11 cellular contexts compared by ENCODE assay signal in genomic region chr16:77043076-77043475, GRCh38.
DNase-seq lines count a peak whose midpoint lies in the region; ATAC-seq and TF ChIP-seq lines count a peak whose summit lies in the region.
"Had no signal": no experiment of that assay in that cellular context is flagged by ENCODE, and none has a peak within 500 bp of the region (broad histone marks: within the 10 kb centered on the region; RNA-seq: fewer than 3 reads in every experiment).

No MANE protein-coding gene starts in this region.

- POLR2A ChIA-PET in WTC11 (lab: Charles Lee) = no interaction called here

- TF ChIP-seq CTCF in cardiac muscle cell (IDR thresholded peaks at IDR 0.05; ENCODE audit: low read depth, low read length) (peak; percentile 44), choroid plexus epithelial cell (conservative IDR thresholded peaks at IDR 0.05; ENCODE audit: low read depth, low read length) (peak; percentile 29), type B pancreatic cell (conservative IDR thresholded peaks at IDR 0.05) (peak; percentile 44), WTC11 (IDR thresholded peaks at IDR 0.05) (no peak), endothelial cell (IDR thresholded peaks at IDR 0.05; ENCODE audit: unreplicated experiment) (no peak)

- DNase-seq in cardiac muscle cell (ENCODE audit: low read depth in 1 of 2, low spot score in 1 of 2) (peak in 1 of 2 donors; percentile 49), left cardiac atrium (no peak), NCI-H82 (lab: John Stamatoyannopoulos, UW) (peak; percentile 50), choroid plexus epithelial cell (ENCODE audit: low read depth) (peak; percentile 23), type B pancreatic cell (ENCODE audit: extremely low spot score, unreplicated experiment) (no peak), WTC11 (ENCODE audit: low spot score) (no peak), MG63 (no peak), endothelial cell (ENCODE audit: low spot score) (no peak)
- DNase-seq: CD4-positive, alpha-beta T cell; NCI-H226 had no signal

- intact Hi-C loops in left cardiac atrium (cut with DNase I) = loop anchor here in 1 of 2 donors (10.0 kb wide), 1 partner anchor 1248 kb away; no protein-coding TSS in a partner anchor

- CTCF ChIA-PET in WTC11 (lab: Charles Lee) = no interaction called here

- H3K9me3 ChIP-seq in cardiac muscle cell (ENCODE audit: low read depth) (no peaks in the 10 kb centered on the region), MG63 (no peaks in the 10 kb centered on the region)
- H3K9me3 ChIP-seq: suprapubic skin had no signal

- H3K36me3 ChIP-seq in cardiac muscle cell (no peaks in the 10 kb centered on the region), MG63 (no peaks in the 10 kb centered on the region)
- H3K36me3 ChIP-seq: suprapubic skin had no signal

- H3K27me3 ChIP-seq in cardiac muscle cell = no peaks in the 10 kb centered on the region
- no peaks in the 10 kb centered on the region for H3K27me3 ChIP-seq in MG63
- H3K27me3 ChIP-seq: suprapubic skin had no signal

- H3K4me1 ChIP-seq in cardiac muscle cell (ENCODE audit: low read depth) = peaks cover 16% of the 10 kb centered on the region
- H3K4me1 ChIP-seq: suprapubic skin had no signal

- no peaks in the 10 kb centered on the region for H3K4me1 Mint-ChIP-seq in type B pancreatic cell (ENCODE audit: unreplicated experiment)
- no peaks in the 10 kb centered on the region for H3K4me1 Mint-ChIP-seq in WTC11
- no peaks in the 10 kb centered on the region for H3K4me1 Mint-ChIP-seq in endothelial cell (ENCODE audit: unreplicated experiment)

- H3K27me3 Mint-ChIP-seq in type B pancreatic cell (peaks cover 27% of the 10 kb centered on the region), WTC11 (ENCODE audit: low read depth) (no peaks in the 10 kb centered on the region), endothelial cell (ENCODE audit: unreplicated experiment) (peaks cover 2% of the 10 kb centered on the region)
- H3K27me3 Mint-ChIP-seq: CD4-positive, alpha-beta T cell had no signal

- H3K27ac Mint-ChIP-seq in type B pancreatic cell (no peak overlapping the region), WTC11 (no peak overlapping the region), endothelial cell (ENCODE audit: unreplicated experiment) (no peak overlapping the region)
- H3K27ac Mint-ChIP-seq: CD4-positive, alpha-beta T cell had no signal

- H3K9me3 Mint-ChIP-seq in type B pancreatic cell = no peaks in the 10 kb centered on the region
- peaks cover 61% of the 10 kb centered on the region for H3K9me3 Mint-ChIP-seq in WTC11
- no peaks in the 10 kb centered on the region for H3K9me3 Mint-ChIP-seq in endothelial cell (ENCODE audit: unreplicated experiment)
- H3K9me3 Mint-ChIP-seq: CD4-positive, alpha-beta T cell had no signal

- ATAC-seq in left cardiac atrium (no peak), WTC11 (no peak)

- no peaks in the 10 kb centered on the region for H3K36me3 Mint-ChIP-seq in type B pancreatic cell
- peaks cover 11% of the 10 kb centered on the region; the same call in 1 of the 2 replicates for H3K36me3 Mint-ChIP-seq in WTC11
- H3K36me3 Mint-ChIP-seq in endothelial cell (ENCODE audit: low read depth, unreplicated experiment) = no peaks in the 10 kb centered on the region

- no peak overlapping the region for H3K27ac ChIP-seq in cardiac muscle cell
- H3K27ac ChIP-seq: suprapubic skin had no signal

- no peak overlapping the region for H3K4me3 ChIP-seq in cardiac muscle cell
- H3K4me3 ChIP-seq in choroid plexus epithelial cell (ENCODE audit: low read depth, low read length) = no peak overlapping the region
- no peak overlapping the region for H3K4me3 ChIP-seq in MG63
- H3K4me3 ChIP-seq: suprapubic skin had no signal

- no peak overlapping the region for H3K4me3 Mint-ChIP-seq in type B pancreatic cell
- H3K4me3 Mint-ChIP-seq in WTC11 = no peak overlapping the region
- H3K4me3 Mint-ChIP-seq in endothelial cell (ENCODE audit: unreplicated experiment) = no peak overlapping the region
- H3K4me3 Mint-ChIP-seq: CD4-positive, alpha-beta T cell had no signal

TF ChIP-seq in WTC11, 78 proteins besides CTCF, POLR2A, EP300 and RAD21 (continues in another document):
- TF ChIP-seq ZNF232 (CRISPR knock-in tag; IDR thresholded peaks at IDR 0.05) = no peak
- no peak for TF ChIP-seq CREB1 (CRISPR knock-in tag; IDR thresholded peaks at IDR 0.05)
- TF ChIP-seq EMX1 (CRISPR knock-in tag; IDR thresholded peaks at IDR 0.05) = no peak
- no peak for TF ChIP-seq ZNF281 (CRISPR knock-in tag; IDR thresholded peaks at IDR 0.05)
- no peak for TF ChIP-seq ZNF416 (CRISPR knock-in tag; IDR thresholded peaks at IDR 0.05)
- no peak for TF ChIP-seq ZNF138 (CRISPR knock-in tag; conservative IDR thresholded peaks at IDR 0.05)
- no peak for TF ChIP-seq GTF2I (CRISPR knock-in tag; conservative IDR thresholded peaks at IDR 0.05)
- no peak for TF ChIP-seq ZNF425 (CRISPR knock-in tag; conservative IDR thresholded peaks at IDR 0.05)
- TF ChIP-seq ESRRA (CRISPR knock-in tag; IDR thresholded peaks at IDR 0.05; ENCODE audit: borderline replicate concordance) = no peak
- no peak for TF ChIP-seq NR2C2 (CRISPR knock-in tag; IDR thresholded peaks at IDR 0.05)
- no peak for TF ChIP-seq FOXP4 (CRISPR knock-in tag; IDR thresholded peaks at IDR 0.05)
- no peak for TF ChIP-seq ATF2 (CRISPR knock-in tag; IDR thresholded peaks at IDR 0.05; ENCODE audit: borderline replicate concordance, low read depth)

Comparison
In these comparisons a context has a peak if more than half of its experiments do, and no peak if none do; other contexts are left out.
1. DNase-seq: peak in NCI-H82 (single experiment) and choroid plexus epithelial cell (single experiment); none in left cardiac atrium (single experiment), type B pancreatic cell (single experiment), WTC11 (single experiment), MG63 (single experiment) and endothelial cell (single experiment).
2. CTCF ChIP-seq: peak in cardiac muscle cell (single experiment), choroid plexus epithelial cell (single experiment) and type B pancreatic cell (single experiment); none in WTC11 (single experiment) and endothelial cell (single experiment).